Comparison of ENCODE assay signal across 16 cellular contexts in the genomic region with DNA sequence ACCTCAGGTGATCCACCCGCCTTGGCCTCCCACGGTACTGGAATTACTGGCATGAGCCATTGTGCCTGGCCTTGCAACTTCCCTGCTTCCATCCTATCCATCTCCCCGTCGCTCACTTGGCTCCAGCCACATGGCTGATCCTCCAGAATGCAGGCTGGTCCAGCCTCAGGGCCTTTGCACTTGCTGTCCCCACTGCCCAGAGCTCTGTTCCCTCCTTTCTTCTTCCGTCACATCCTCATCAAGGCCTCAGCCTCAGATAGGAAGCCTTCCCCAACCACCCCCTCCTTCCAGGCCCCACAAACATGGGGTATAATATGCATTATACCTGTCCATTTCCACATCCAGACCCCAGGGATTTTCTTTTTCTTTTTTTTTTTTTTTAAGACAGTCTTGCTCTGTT. TPM values are rescaled to one million over a fixed set of nuclear protein-coding genes. Genes with fewer than 3 reads are reported as not detected.
DNase-seq lines count a peak whose midpoint lies in the region; ATAC-seq and TF ChIP-seq lines count a peak whose summit lies in the region.
"Had no signal": no experiment of that assay in that cellular context is flagged by ENCODE, and none has a peak within 500 bp of the region (broad histone marks: within the 10 kb centered on the region; RNA-seq: fewer than 3 reads in every experiment).

No MANE protein-coding gene starts in this region.

- H3K27me3 ChIP-seq in dorsolateral prefrontal cortex (no peaks in the 10 kb centered on the region), mesenchymal stem cell (ENCODE audit: control insufficient read depth in 1 of 2, insufficient read depth in 1 of 2, low read length in 2 of 2) (no peaks in the 10 kb centered on the region)

- H3K9ac ChIP-seq in mesenchymal stem cell (ENCODE audit: low read length), result no peak overlapping the region
- H3K9ac ChIP-seq: GM23248 had no signal

- no peak overlapping the region for H2BK5ac ChIP-seq in mesenchymal stem cell (ENCODE audit: low read depth, low read length, poor library complexity, severe bottlenecking)

- 94% methylated on average over 5 of the region's 5 CpGs for WGBS in mesenchymal stem cell

- H3K9me3 ChIP-seq in HEK293 (ENCODE audit: control insufficient read depth, insufficient read depth, low read depth, low read length) (no peaks in the 10 kb centered on the region), mesenchymal stem cell (ENCODE audit: control insufficient read depth, low read length) (no peaks in the 10 kb centered on the region)
- H3K9me3 ChIP-seq: A549, Caco-2, HAP-1 had no signal

- no peak overlapping the region for H2BK15ac ChIP-seq in mesenchymal stem cell (ENCODE audit: low read depth, poor library complexity, severe bottlenecking)

- peak overlapping the region; percentile 70 for H3K27ac Mint-ChIP-seq in activated CD4-positive, alpha-beta T cell treated with anti-CD3 and anti-CD28 coated beads, Interleukin-2, amount 10 ng/mL, durations not matched to agents 24 days and 14 days
- H3K27ac Mint-ChIP-seq in stimulated activated naive B cell treated with anti-CD40 and anti-IgM and Interleukin-4, amounts not matched to agents 10 μg/mL and 1 μg/mL and 100 μg/mL, for 72 hours, result peak overlapping the region; percentile 69
- H3K27ac Mint-ChIP-seq: CD4-positive, alpha-beta T cell had no signal

- H4K91ac ChIP-seq in mesenchymal stem cell (ENCODE audit: low read length), result no peak overlapping the region

- no peak overlapping the region for H2BK120ac ChIP-seq in mesenchymal stem cell (ENCODE audit: low read depth, low read length)

- no peak overlapping the region for H3K27ac ChIP-seq in HEK293 (ENCODE audit: extremely low read depth, low read depth, low read length)
- H3K27ac ChIP-seq in dorsolateral prefrontal cortex, result peak overlapping the region in 34 of 59 donors; percentile 2 to 88 (median 71)
- H3K27ac ChIP-seq in mesenchymal stem cell (ENCODE audit: low read length, poor library complexity, severe bottlenecking), result no peak overlapping the region
- H3K27ac ChIP-seq: 22Rv1, A549, C4-2B, GM23248, HL-60 had no signal

- H2AFZ ChIP-seq in mesenchymal stem cell (ENCODE audit: low read depth, low read length), result no peak overlapping the region
- H2AFZ ChIP-seq: GM23248 had no signal

- peaks cover 5% of the 10 kb centered on the region for H3K36me3 Mint-ChIP-seq in activated CD4-positive, alpha-beta T cell treated with anti-CD3 and anti-CD28 coated beads, Interleukin-2, amount 10 ng/mL, durations not matched to agents 24 days and 14 days (ENCODE audit: low read depth)
- H3K36me3 Mint-ChIP-seq in stimulated activated naive B cell treated with anti-CD40 and anti-IgM and Interleukin-4, amounts not matched to agents 10 μg/mL and 1 μg/mL and 100 μg/mL, for 72 hours, result peaks cover 27 to 46% of the 10 kb centered on the region in 2 donors

- H2AK5ac ChIP-seq in mesenchymal stem cell (ENCODE audit: low read length, severe bottlenecking), result no peak overlapping the region

- DNase-seq in activated CD4-positive, alpha-beta T cell treated with anti-CD3 and anti-CD28 coated beads, Interleukin-2, amount 10 ng/mL, durations not matched to agents 24 days and 14 days, result no peak
- DNase-seq in activated CD4-positive, alpha-beta T cell treated with anti-CD3 and anti-CD28 coated beads for 48 hours, result no peak
- DNase-seq in dorsolateral prefrontal cortex, result no peak
- no peak for DNase-seq in stimulated activated naive B cell treated with anti-CD40 and anti-IgM and Interleukin-4, amounts not matched to agents 10 μg/mL and 1 μg/mL and 100 μg/mL, for 72 hours
- no peak for DNase-seq in mesenchymal stem cell
- DNase-seq in NCI-H510A (lab: John Stamatoyannopoulos, UW), result no peak
- DNase-seq: AML-193; Caco-2; CD4-positive, alpha-beta T cell; GM23248 had no signal

- H3K4me3 Mint-ChIP-seq in activated CD4-positive, alpha-beta T cell treated with anti-CD3 and anti-CD28 coated beads, Interleukin-2, amount 10 ng/mL, durations not matched to agents 24 days and 14 days, result no peak overlapping the region
- no peak overlapping the region for H3K4me3 Mint-ChIP-seq in stimulated activated naive B cell treated with anti-CD40 and anti-IgM and Interleukin-4, amounts not matched to agents 10 μg/mL and 1 μg/mL and 100 μg/mL, for 72 hours

- H3K23ac ChIP-seq in mesenchymal stem cell (ENCODE audit: low read length in 2 of 2), result no peak overlapping the region

- no peak overlapping the region for H3K18ac ChIP-seq in mesenchymal stem cell (ENCODE audit: low read depth in 1 of 2, low read length in 2 of 2)

- H3K36me3 ChIP-seq in HEK293 (ENCODE audit: control insufficient read depth in 2 of 2, insufficient read depth in 1 of 2, low read length in 2 of 2) (peaks cover 0 to 3% of the 10 kb centered on the region in 2 experiments; a peak in 1 of 3 replicates), mesenchymal stem cell (ENCODE audit: control insufficient read depth in 1 of 2, insufficient read depth in 2 of 2, low read depth in 1 of 2, low read length in 2 of 2) (peaks cover 3 to 18% of the 10 kb centered on the region in 2 experiments)
- H3K36me3 ChIP-seq: HAP-1 had no signal

- H3K14ac ChIP-seq in mesenchymal stem cell (ENCODE audit: low read length in 2 of 2), result no peak overlapping the region

- H3K4me3 ChIP-seq in HEK293 (ENCODE audit: low read depth, low read length) (no peak overlapping the region), dorsolateral prefrontal cortex (no peak overlapping the region), mesenchymal stem cell (ENCODE audit: insufficient read depth in 1 of 2, low read depth in 1 of 2, low read length in 2 of 2) (no peak overlapping the region)
- H3K4me3 ChIP-seq: A549, GM23248, HAP-1 had no signal

- H4K8ac ChIP-seq in mesenchymal stem cell (ENCODE audit: low read length), result no peak overlapping the region

- peaks cover 27% of the 10 kb centered on the region for H3K4me1 Mint-ChIP-seq in activated CD4-positive, alpha-beta T cell treated with anti-CD3 and anti-CD28 coated beads, Interleukin-2, amount 10 ng/mL, durations not matched to agents 24 days and 14 days
- peaks cover 39 to 66% of the 10 kb centered on the region in 2 donors for H3K4me1 Mint-ChIP-seq in stimulated activated naive B cell treated with anti-CD40 and anti-IgM and Interleukin-4, amounts not matched to agents 10 μg/mL and 1 μg/mL and 100 μg/mL, for 72 hours

- intact Hi-C loops in activated CD4-positive, alpha-beta T cell treated with anti-CD3 and anti-CD28 coated beads, Interleukin-2, amount 10 ng/mL, durations not matched to agents 24 days and 14 days (cut with micrococcal nuclease), result loop anchor here (2.0 kb wide), 2 partner anchors 55 to 139 kb away; no protein-coding TSS in a partner anchor
- intact Hi-C loops in dorsolateral prefrontal cortex (cut with DNase I), result loop anchor here (5.0 to 10.0 kb wide), 5 partner anchors 48 to 141 kb away; a partner anchor contains a TSS

- H3K27me3 Mint-ChIP-seq in activated CD4-positive, alpha-beta T cell treated with anti-CD3 and anti-CD28 coated beads, Interleukin-2, amount 10 ng/mL, durations not matched to agents 24 days and 14 days, result no peaks in the 10 kb centered on the region
- no peaks in the 10 kb centered on the region for H3K27me3 Mint-ChIP-seq in stimulated activated naive B cell treated with anti-CD40 and anti-IgM and Interleukin-4, amounts not matched to agents 10 μg/mL and 1 μg/mL and 100 μg/mL, for 72 hours
- H3K27me3 Mint-ChIP-seq: CD4-positive, alpha-beta T cell had no signal

- TF ChIP-seq CTCF in HEK293 (tag by site-specific recombination; IDR thresholded peaks at IDR 0.05), result no peak
- TF ChIP-seq CTCF in dorsolateral prefrontal cortex (IDR thresholded peaks at IDR 0.05 in 54 of 56, conservative IDR thresholded peaks at IDR 0.05 in 2 of 56; ENCODE audit: low read depth in 1 of 56, partially characterized antibody in 56 of 56), result no peak

- H3K4me1 ChIP-seq in HEK293 (ENCODE audit: control insufficient read depth, insufficient read depth, low read length), result peaks cover 3% of the 10 kb centered on the region; the same call in 1 of the 2 replicates
- peaks cover 28% of the 10 kb centered on the region for H3K4me1 ChIP-seq in mesenchymal stem cell (ENCODE audit: control insufficient read depth, insufficient read depth, low read depth, low read length)

- H3K9me3 Mint-ChIP-seq in activated CD4-positive, alpha-beta T cell treated with anti-CD3 and anti-CD28 coated beads, Interleukin-2, amount 10 ng/mL, durations not matched to agents 24 days and 14 days, result no peaks in the 10 kb centered on the region
- no peaks in the 10 kb centered on the region for H3K9me3 Mint-ChIP-seq in stimulated activated naive B cell treated with anti-CD40 and anti-IgM and Interleukin-4, amounts not matched to agents 10 μg/mL and 1 μg/mL and 100 μg/mL, for 72 hours
- H3K9me3 Mint-ChIP-seq: CD4-positive, alpha-beta T cell had no signal

- H3K79me1 ChIP-seq in mesenchymal stem cell (replicated peaks; ENCODE audit: low read length, poor library complexity, severe bottlenecking), result peaks cover 11% of the 10 kb centered on the region

- H3K4ac ChIP-seq in mesenchymal stem cell (ENCODE audit: low read depth in 1 of 2, low read length in 2 of 2), result no peak overlapping the region

- no peak for ATAC-seq in stimulated activated naive B cell treated with anti-CD40 and anti-IgM and Interleukin-4, amounts not matched to agents 10 μg/mL and 1 μg/mL and 100 μg/mL, for 72 hours (replicated peaks)

- H3K4me2 ChIP-seq in mesenchymal stem cell (ENCODE audit: low read length, poor library complexity, severe bottlenecking), result no peak overlapping the region
- H3K4me2 ChIP-seq: A549 had no signal

- no peak overlapping the region for H2BK12ac ChIP-seq in mesenchymal stem cell (ENCODE audit: low read length in 2 of 2)

- CTCF ChIA-PET in HEK293 (lab: Yijun Ruan, JAX), result interaction anchor here (0.7 to 6.7 kb wide), 19 partner anchors 15 to 221 kb away, joined by 3 to 83 read pairs (median 4); a partner anchor contains a TSS

- POLR2A ChIA-PET in HEK293 (lab: Yijun Ruan, JAX), result interaction anchor here (1.5 kb wide), 1 partner anchor 138 kb away, joined by 4 read pairs; no protein-coding TSS in a partner anchor

RNA-seq across cellular contexts. Expression of a gene that starts 16.2 kb away (rescaled TPM):
- total RNA-seq in activated CD4-positive, alpha-beta T cell treated with anti-CD3 and anti-CD28 coated beads, Interleukin-2, amount 10 ng/mL, durations not matched to agents 24 days and 14 days, result 16.2 and 17.2 TPM in 2 replicates
- total RNA-seq in dorsolateral prefrontal cortex, result 100 to 1,000 TPM; 138 to 282 (median 205) TPM
- polyA plus RNA-seq in mesenchymal stem cell (2013, experiment 1 of 2), result 4.4 TPM
- polyA plus RNA-seq in mesenchymal stem cell (2013, experiment 2 of 2), result 4.7 TPM

RNA-seq across cellular contexts. Expression of a gene that starts 27.1 kb away (rescaled TPM):
- total RNA-seq in activated CD4-positive, alpha-beta T cell treated with anti-CD3 and anti-CD28 coated beads, Interleukin-2, amount 10 ng/mL, durations not matched to agents 24 days and 14 days, result 37.0 and 38.8 TPM in 2 replicates
- 1 to 10 TPM in 102 of 120 experiments, under 1 TPM in 18; 0.32 to 5.4 (median 1.5) TPM for total RNA-seq in dorsolateral prefrontal cortex
- 0.19 TPM for polyA plus RNA-seq in mesenchymal stem cell (2013, experiment 1 of 2)
- 0.19 TPM for polyA plus RNA-seq in mesenchymal stem cell (2013, experiment 2 of 2)
- total RNA-seq: Caco-2, GM23248 had no signal
- polyA plus RNA-seq: A549, GM23248 had no signal

RNA-seq across cellular contexts. Expression of a gene that starts 39.1 kb away (rescaled TPM):
- total RNA-seq in activated CD4-positive, alpha-beta T cell treated with anti-CD3 and anti-CD28 coated beads, Interleukin-2, amount 10 ng/mL, durations not matched to agents 24 days and 14 days, result 19.6 and 20.7 TPM in 2 replicates
- total RNA-seq in dorsolateral prefrontal cortex, result 10 to 100 TPM; 32.9 to 92.3 (median 63.4) TPM
- polyA plus RNA-seq in mesenchymal stem cell (2013, experiment 1 of 2), result 83.2 TPM
- polyA plus RNA-seq in mesenchymal stem cell (2013, experiment 2 of 2), result 80.2 TPM

RNA-seq across cellular contexts. Expression of a gene that starts 59.8 kb away (rescaled TPM):
- total RNA-seq in activated CD4-positive, alpha-beta T cell treated with anti-CD3 and anti-CD28 coated beads, Interleukin-2, amount 10 ng/mL, durations not matched to agents 24 days and 14 days, result 49.4 and 52.7 TPM in 2 replicates
- total RNA-seq in dorsolateral prefrontal cortex, result 10 to 100 TPM in 35 of 120 experiments, 1 to 10 TPM in 68, under 1 TPM in 9, not detected in 8; 0.30 to 75.4 (median 7.3) TPM
- 28.4 TPM for polyA plus RNA-seq in mesenchymal stem cell (2013, experiment 1 of 2)
- polyA plus RNA-seq in mesenchymal stem cell (2013, experiment 2 of 2), result 27.7 TPM

Comparison
In these comparisons a context has a peak if more than half of its experiments do, and no peak if none do; other contexts are left out.
1. H3K27ac ChIP-seq: peak in dorsolateral prefrontal cortex (34 of 59); none in HEK293 (single experiment) and mesenchymal stem cell (single experiment).